1 cellular context compared by ENCODE assay signal in genomic region chr18:32468147-32468845, GRCh38.
TF ChIP-seq lines count a peak whose summit lies in the region.

No MANE protein-coding gene starts in this region.

TF ChIP-seq in GM23338, 12 proteins besides CTCF, POLR2A, EP300 and RAD21 (continued from another document):
- TF ChIP-seq, protein P1, sequence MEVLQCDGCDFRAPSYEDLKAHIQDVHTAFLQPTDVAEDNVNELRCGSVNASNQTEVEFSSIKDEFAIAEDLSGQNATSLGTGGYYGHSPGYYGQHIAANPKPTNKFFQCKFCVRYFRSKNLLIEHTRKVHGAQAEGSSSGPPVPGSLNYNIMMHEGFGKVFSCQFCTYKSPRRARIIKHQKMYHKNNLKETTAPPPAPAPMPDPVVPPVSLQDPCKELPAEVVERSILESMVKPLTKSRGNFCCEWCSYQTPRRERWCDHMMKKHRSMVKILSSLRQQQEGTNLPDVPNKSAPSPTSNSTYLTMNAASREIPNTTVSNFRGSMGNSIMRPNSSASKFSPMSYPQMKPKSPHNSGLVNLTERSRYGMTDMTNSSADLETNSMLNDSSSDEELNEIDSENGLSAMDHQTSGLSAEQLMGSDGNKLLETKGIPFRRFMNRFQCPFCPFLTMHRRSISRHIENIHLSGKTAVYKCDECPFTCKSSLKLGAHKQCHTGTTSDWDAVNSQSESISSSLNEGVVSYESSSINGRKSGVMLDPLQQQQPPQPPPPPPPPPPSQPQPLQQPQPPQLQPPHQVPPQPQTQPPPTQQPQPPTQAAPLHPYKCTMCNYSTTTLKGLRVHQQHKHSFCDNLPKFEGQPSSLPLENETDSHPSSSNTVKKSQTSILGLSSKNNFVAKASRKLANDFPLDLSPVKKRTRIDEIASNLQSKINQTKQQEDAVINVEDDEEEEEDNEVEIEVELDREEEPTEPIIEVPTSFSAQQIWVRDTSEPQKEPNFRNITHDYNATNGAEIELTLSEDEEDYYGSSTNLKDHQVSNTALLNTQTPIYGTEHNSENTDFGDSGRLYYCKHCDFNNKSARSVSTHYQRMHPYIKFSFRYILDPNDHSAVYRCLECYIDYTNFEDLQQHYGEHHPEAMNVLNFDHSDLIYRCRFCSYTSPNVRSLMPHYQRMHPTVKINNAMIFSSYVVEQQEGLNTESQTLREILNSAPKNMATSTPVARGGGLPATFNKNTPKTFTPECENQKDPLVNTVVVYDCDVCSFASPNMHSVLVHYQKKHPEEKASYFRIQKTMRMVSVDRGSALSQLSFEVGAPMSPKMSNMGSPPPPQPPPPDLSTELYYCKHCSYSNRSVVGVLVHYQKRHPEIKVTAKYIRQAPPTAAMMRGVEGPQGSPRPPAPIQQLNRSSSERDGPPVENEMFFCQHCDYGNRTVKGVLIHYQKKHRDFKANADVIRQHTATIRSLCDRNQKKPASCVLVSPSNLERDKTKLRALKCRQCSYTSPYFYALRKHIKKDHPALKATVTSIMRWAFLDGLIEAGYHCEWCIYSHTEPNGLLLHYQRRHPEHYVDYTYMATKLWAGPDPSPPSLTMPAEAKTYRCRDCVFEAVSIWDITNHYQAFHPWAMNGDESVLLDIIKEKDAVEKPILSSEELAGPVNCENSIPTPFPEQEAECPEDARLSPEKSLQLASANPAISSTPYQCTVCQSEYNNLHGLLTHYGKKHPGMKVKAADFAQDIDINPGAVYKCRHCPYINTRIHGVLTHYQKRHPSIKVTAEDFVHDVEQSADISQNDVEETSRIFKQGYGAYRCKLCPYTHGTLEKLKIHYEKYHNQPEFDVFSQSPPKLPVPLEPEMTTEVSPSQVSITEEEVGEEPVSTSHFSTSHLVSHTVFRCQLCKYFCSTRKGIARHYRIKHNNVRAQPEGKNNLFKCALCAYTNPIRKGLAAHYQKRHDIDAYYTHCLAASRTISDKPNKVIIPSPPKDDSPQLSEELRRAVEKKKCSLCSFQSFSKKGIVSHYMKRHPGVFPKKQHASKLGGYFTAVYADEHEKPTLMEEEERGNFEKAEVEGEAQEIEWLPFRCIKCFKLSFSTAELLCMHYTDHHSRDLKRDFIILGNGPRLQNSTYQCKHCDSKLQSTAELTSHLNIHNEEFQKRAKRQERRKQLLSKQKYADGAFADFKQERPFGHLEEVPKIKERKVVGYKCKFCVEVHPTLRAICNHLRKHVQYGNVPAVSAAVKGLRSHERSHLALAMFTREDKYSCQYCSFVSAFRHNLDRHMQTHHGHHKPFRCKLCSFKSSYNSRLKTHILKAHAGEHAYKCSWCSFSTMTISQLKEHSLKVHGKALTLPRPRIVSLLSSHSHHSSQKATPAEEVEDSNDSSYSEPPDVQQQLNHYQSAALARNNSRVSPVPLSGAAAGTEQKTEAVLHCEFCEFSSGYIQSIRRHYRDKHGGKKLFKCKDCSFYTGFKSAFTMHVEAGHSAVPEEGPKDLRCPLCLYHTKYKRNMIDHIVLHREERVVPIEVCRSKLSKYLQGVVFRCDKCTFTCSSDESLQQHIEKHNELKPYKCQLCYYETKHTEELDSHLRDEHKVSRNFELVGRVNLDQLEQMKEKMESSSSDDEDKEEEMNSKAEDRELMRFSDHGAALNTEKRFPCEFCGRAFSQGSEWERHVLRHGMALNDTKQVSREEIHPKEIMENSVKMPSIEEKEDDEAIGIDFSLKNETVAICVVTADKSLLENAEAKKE (CRISPR knock-in tag; IDR thresholded peaks at IDR 0.05) = no peak
- TF ChIP-seq POLR2AphosphoS5 (IDR thresholded peaks at IDR 0.05; ENCODE audit: low read depth) = no peak
- TF ChIP-seq EZH2phosphoT487 (IDR thresholded peaks at IDR 0.05; ENCODE audit: unreplicated experiment) = no peak
